ENCODE assay signal across 10 cellular contexts in the genomic region with DNA sequence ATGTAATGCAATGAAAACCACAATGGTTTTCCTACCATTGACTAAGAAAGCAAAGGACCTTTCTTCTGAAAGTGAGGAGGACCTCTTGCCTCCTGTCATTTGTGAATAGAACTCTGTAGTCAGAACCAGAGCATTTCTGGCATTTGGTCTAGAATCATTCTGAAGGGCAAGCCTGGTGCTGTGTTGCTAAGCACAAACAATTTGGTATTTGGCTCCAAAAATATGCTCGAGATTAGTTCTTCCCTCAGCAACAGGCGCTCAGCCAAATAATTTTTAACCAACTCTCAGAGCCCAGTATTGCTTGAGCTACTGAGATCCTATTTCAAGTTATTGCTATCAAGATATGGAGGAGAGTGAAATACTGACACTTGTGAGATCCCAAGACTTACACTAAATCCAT.
A peak's percentile ranks its signal among the peaks of the same experiment; 100 is the strongest.
DNase-seq lines count a peak whose midpoint lies in the region; ATAC-seq and TF ChIP-seq lines count a peak whose summit lies in the region.
"Had no signal": no experiment of that assay in that cellular context is flagged by ENCODE, and none has a peak within 500 bp of the region (broad histone marks: within the 10 kb centered on the region; RNA-seq: fewer than 3 reads in every experiment).

No MANE protein-coding gene starts in this region.

- H3K27ac Mint-ChIP-seq in nephron, result peak overlapping the region in 2 of 3 experiments; percentile 63 to 84
- H3K27ac Mint-ChIP-seq: activated B cell treated with CpG ODN at 0.5 μM for 24 hours had no signal

- no peaks in the 10 kb centered on the region for H3K9me3 ChIP-seq in esophagus muscularis mucosa

- H3K36me3 Mint-ChIP-seq in nephron (ENCODE audit: low read depth), result no peaks in the 10 kb centered on the region

- DNase-seq in DMS 273 treated with DMSO at 0.1 percent for 48 hours (lab: John Stamatoyannopoulos, UW) (peak; percentile 23), RPMI7951 (ENCODE audit: low read depth) (peak; percentile 43), esophagus muscularis mucosa (ENCODE audit: extremely low spot score) (no peak), MV-4-11 (lab: John Stamatoyannopoulos, UW) (no peak), islet precursor cell (no peak), NAMALWA (ENCODE audit: low spot score) (no peak)
- DNase-seq: activated B cell treated with CpG ODN at 0.5 μM for 24 hours, KG1 had no signal

- 25% methylated on average over 2 of the region's 2 CpGs for WGBS in esophagus muscularis mucosa

- TF ChIP-seq EP300 in esophagus muscularis mucosa (IDR thresholded peaks at IDR 0.05), result no peak

- peak overlapping the region; percentile 22 to 49 (median 44) for H3K27ac ChIP-seq in esophagus muscularis mucosa (replicated peaks in 1 of 4)

- no peak for ATAC-seq in esophagus mucosa

- intact Hi-C loops in esophagus muscularis mucosa (cut with DNase I), result no loop called here

- TF ChIP-seq POLR2A in esophagus muscularis mucosa (IDR thresholded peaks at IDR 0.05; ENCODE audit: low read depth), result no peak

- peaks cover 31% of the 10 kb centered on the region for H3K4me1 Mint-ChIP-seq in nephron
- H3K4me1 Mint-ChIP-seq: activated B cell treated with CpG ODN at 0.5 μM for 24 hours had no signal

- no peak overlapping the region for H3K4me3 Mint-ChIP-seq in nephron
- H3K4me3 Mint-ChIP-seq: activated B cell treated with CpG ODN at 0.5 μM for 24 hours had no signal

- no peak for TF ChIP-seq CTCF in esophagus muscularis mucosa (IDR thresholded peaks at IDR 0.05)
- TF ChIP-seq CTCF in nephron (IDR thresholded peaks at IDR 0.05; ENCODE audit: unreplicated experiment in 3 of 3), result no peak

- H3K27me3 ChIP-seq in esophagus muscularis mucosa, result no peaks in the 10 kb centered on the region

- no peaks in the 10 kb centered on the region for H3K27me3 Mint-ChIP-seq in nephron (ENCODE audit: low read depth)

- peaks cover 12 to 20% (median 15%) of the 10 kb centered on the region in 4 donors for H3K4me1 ChIP-seq in esophagus muscularis mucosa

- no peaks in the 10 kb centered on the region for H3K9me3 Mint-ChIP-seq in nephron

- no peak overlapping the region for H3K4me3 ChIP-seq in esophagus muscularis mucosa

- H3K36me3 ChIP-seq in esophagus muscularis mucosa, result no peaks in the 10 kb centered on the region

Comparison
In these comparisons a context has a peak if more than half of its experiments do, and no peak if none do; other contexts are left out.
1. DNase-seq: peak in DMS 273 treated with DMSO at 0.1 percent for 48 hours (single experiment) and RPMI7951 (single experiment); none in esophagus muscularis mucosa (single experiment), MV-4-11 (single experiment), islet precursor cell (single experiment) and NAMALWA (single experiment).